ENCODE assay signal across 8 cellular contexts in genomic region chr2:113626616-113627330, GRCh38. TPM values are rescaled to one million over a fixed set of nuclear protein-coding genes. Genes with fewer than 3 reads are reported as not detected.
DNase-seq lines count a peak whose midpoint lies in the region; ATAC-seq, FAIRE-seq and TF ChIP-seq lines count a peak whose summit lies in the region.
"Not testable (repeated sequence)": the region's sequence is repeated elsewhere in the genome, so short reads cannot be mapped to it uniquely, and the experiment has no call there.

RABL2A (plus strand) TSS chr2:113627266; CDS start chr2:113628607, 1,341 bp downstream.

- TSS peak; percentile 93 for BruUV-seq in PC-3 (replicated peaks; lab: Mats Ljungman, UMichigan)

- not testable (repeated sequence) for H3F3A ChIP-seq in PC-3 (ENCODE audit: low read length, unreplicated experiment)

- DNase-seq in A549 (ENCODE audit: low read depth in 1 of 2, low spot score in 1 of 2) (peak; percentile 35 to 85), PC-3 (peak; percentile 83), epithelial cell of prostate (ENCODE audit: low read depth, low spot score) (peak; percentile 31), medulla oblongata (ENCODE audit: extremely low spot score) (peak; percentile 77)
- DNase-seq in activated T-cell treated with anti-CD3 and anti-CD28 coated beads, Interleukin-2, amount 50 U/mL, for 4 hours: peak; percentile 78
- DNase-seq in stimulated activated CD4-positive, alpha-beta T cell treated with anti-CD3 and anti-CD28 coated beads, Interleukin-1b, Interleukin-23, amount 100 ng/mL, for 1 hour (ENCODE audit: low read depth in 2 of 2): peak; percentile 67 to 68

- TF ChIP-seq EP300 in A549 (IDR thresholded peaks at IDR 0.05): not testable (repeated sequence)

- not testable (repeated sequence) for H3K9me3 ChIP-seq in A549; PC-3 (ENCODE audit: low read length)

- peak; percentile 37 for TF ChIP-seq POLR2A in A549 (IDR thresholded peaks at IDR 0.05; ENCODE audit: low read length)

- peaks cover 12% of the 10 kb centered on the region for H3K4me1 Mint-ChIP-seq in activated T-cell treated with anti-CD3 and anti-CD28 coated beads, Interleukin-2, amount 50 U/mL, for 4 hours (ENCODE audit: low read depth)

- POLR2A ChIA-PET in A549 (lab: Yijun Ruan, JAX); PC-3 (lab: Charles Lee; ENCODE audit: unreplicated experiment): not testable (repeated sequence)

- H3K4me3 ChIP-seq in A549: peak within 1 kb of the TSS; percentile 61
- peak within 1 kb of the TSS; percentile 62 for H3K4me3 ChIP-seq in PC-3 (ENCODE audit: low read length)

- not testable (repeated sequence) for TF ChIP-seq CTCF in A549 (IDR thresholded peaks at IDR 0.05); PC-3 (conservative IDR thresholded peaks at IDR 0.05; ENCODE audit: low read depth, low read length)

- H3K4me3 Mint-ChIP-seq in activated T-cell treated with anti-CD3 and anti-CD28 coated beads, Interleukin-2, amount 50 U/mL, for 4 hours: peak within 1 kb of the TSS; percentile 83

- H3K27ac ChIP-seq in A549: peak within 1 kb of the TSS; percentile 69 to 81
- not testable (repeated sequence) for H3K27ac ChIP-seq in PC-3 (ENCODE audit: low read length); epithelial cell of prostate

- H4K20me1 ChIP-seq in PC-3 (ENCODE audit: low read length): not testable (repeated sequence)

- H3K36me3 ChIP-seq in PC-3 (ENCODE audit: low read depth, low read length): not testable (repeated sequence)

- WGBS in A549 (ENCODE audit: missing lambda C conversion rate): 5% methylated on average over 7 of the region's 51 CpGs

- FAIRE-seq in A549 (lab: Jason Lieb, UNC): not testable (repeated sequence)

- H3K9me3 Mint-ChIP-seq in activated T-cell treated with anti-CD3 and anti-CD28 coated beads, Interleukin-2, amount 50 U/mL, for 4 hours: not testable (repeated sequence)

- CTCF ChIA-PET in A549 (lab: Yijun Ruan, JAX); PC-3 (lab: Charles Lee): not testable (repeated sequence)

- TF ChIP-seq RAD21 in A549 (conservative IDR thresholded peaks at IDR 0.05 in 1 of 2, IDR thresholded peaks at IDR 0.05 in 1 of 2): not testable (repeated sequence)

- ATAC-seq in A549 (peak; percentile 98), GM18870 (IDR thresholded peaks at IDR 0.05; ENCODE audit: unreplicated experiment) (peak; percentile 92), HG02973 (IDR thresholded peaks at IDR 0.05; ENCODE audit: unreplicated experiment) (peak; percentile 94), PC-3 (peak; percentile 95)
- ATAC-seq in activated T-cell treated with anti-CD3 and anti-CD28 coated beads, Interleukin-2, amount 50 U/mL, for 4 hours: peak; percentile 96

- H3K9me2 ChIP-seq in PC-3 (replicated peaks; ENCODE audit: low read length): not testable (repeated sequence)

- H2AFZ ChIP-seq in PC-3 (ENCODE audit: low read length): peak within 1 kb of the TSS; percentile 68

- H3K27me3 ChIP-seq in PC-3 (ENCODE audit: low read length): not testable (repeated sequence)

- H3K36me3 Mint-ChIP-seq in activated T-cell treated with anti-CD3 and anti-CD28 coated beads, Interleukin-2, amount 50 U/mL, for 4 hours (ENCODE audit: insufficient read depth): not testable (repeated sequence)

- intact Hi-C loops in PC-3 (cut with micrococcal nuclease): not testable (repeated sequence)

- H3K79me2 ChIP-seq in PC-3 (ENCODE audit: low read length): not testable (repeated sequence)

- not testable (repeated sequence) for H3K4me1 ChIP-seq in A549; PC-3 (ENCODE audit: insufficient read depth, low read length)

- peak within 1 kb of the TSS; percentile 68 for H3K9ac ChIP-seq in PC-3 (ENCODE audit: low read length)

- H3K4me2 ChIP-seq in A549: peak within 1 kb of the TSS; percentile 73
- H3K4me2 ChIP-seq in PC-3 (ENCODE audit: low read length): peak within 1 kb of the TSS; percentile 78

- not testable (repeated sequence) for H3K27me3 Mint-ChIP-seq in activated T-cell treated with anti-CD3 and anti-CD28 coated beads, Interleukin-2, amount 50 U/mL, for 4 hours (ENCODE audit: low read depth)

TF ChIP-seq in A549, 52 proteins besides CTCF, POLR2A, EP300 and RAD21:
- TF ChIP-seq JUN (IDR thresholded peaks at IDR 0.05): peak in 1 of 2 experiments; percentile 34; a peak in 1 of 5 replicates
- 0 out of 2 replicates have a peak, but pooled peaks have one; percentile 26 for TF ChIP-seq PHF8 (IDR thresholded peaks at IDR 0.05; ENCODE audit: borderline replicate concordance, low read depth)

RNA-seq across cellular contexts. Expression of gene RABL2A, which starts in this region (rescaled TPM):
- 20.8 and 24.5 TPM in 2 replicates for polyA plus RNA-seq in A549 (2011; rRNA removed)
- 10.6 and 11.5 TPM in 2 replicates for polyA plus RNA-seq in A549 (2012; cell fraction: cytosol; rRNA removed)
- 23.4 and 29.7 TPM in 2 replicates for polyA plus RNA-seq in A549 (2012; cell fraction: nucleus; rRNA removed)
- polyA plus RNA-seq in A549 (2017; fragmentation: RNase III; extraction: RNeasy Plus Mini Kit Qiagen cat#74134 plus additional on column Dnase treatment): 13.0 to 14.9 TPM (median 13.5 TPM) in 3 replicates
- 27.2 and 28.1 TPM in 2 replicates for polyA minus RNA-seq in A549 (2011; rRNA and poly(A)+ RNA removed)
- total RNA-seq in PC-3 (2014; rRNA removed): 3.7 and 4.4 TPM in 2 replicates
- total RNA-seq in activated T-cell treated with anti-CD3 and anti-CD28 coated beads, Interleukin-2, amount 50 U/mL, for 4 hours: 10 to 100 TPM; 10.6 to 14.9 (median 10.9) TPM

Comparison
In these comparisons a context has a peak if more than half of its experiments do, and no peak if none do; other contexts are left out.
1. DNase-seq: peak in every context shown above with its lines; median percentile 83 in PC-3; 78 in activated T-cell treated with anti-CD3 and anti-CD28 coated beads, Interleukin-2, amount 50 U/mL, for 4 hours; 77 in medulla oblongata; 68 in stimulated activated CD4-positive, alpha-beta T cell treated with anti-CD3 and anti-CD28 coated beads, Interleukin-1b, Interleukin-23, amount 100 ng/mL, for 1 hour; 60 in A549; 31 in epithelial cell of prostate.